In the genomic region with DNA sequence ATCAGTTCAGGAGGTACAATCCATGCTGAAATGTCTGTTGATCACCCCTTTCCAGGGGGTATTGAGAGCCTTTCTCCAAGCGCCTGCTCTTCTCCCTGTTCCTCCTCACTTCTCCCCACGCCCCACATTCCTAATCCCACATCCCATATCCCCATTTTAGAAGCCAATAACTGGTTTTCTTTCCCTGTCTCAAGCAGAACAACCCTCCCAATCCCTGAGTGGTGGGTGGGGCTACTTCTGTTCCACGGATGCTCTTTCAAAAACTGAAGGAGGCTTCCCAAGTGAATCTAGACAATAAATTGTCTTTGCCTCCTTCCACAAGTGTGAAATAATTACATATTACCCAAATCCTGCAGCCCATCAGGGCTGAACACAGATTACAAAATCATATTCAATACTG, we compare ENCODE assay signal across 18 cellular contexts.
DNase-seq lines count a peak whose midpoint lies in the region; ATAC-seq and TF ChIP-seq lines count a peak whose summit lies in the region.
"Had no signal": no experiment of that assay in that cellular context is flagged by ENCODE, and none has a peak within 500 bp of the region (broad histone marks: within the 10 kb centered on the region; RNA-seq: fewer than 3 reads in every experiment).

No MANE protein-coding gene starts in this region.

- H3K4me2 ChIP-seq in HCT116 (ENCODE audit: low read length) (peak overlapping the region; percentile 57), trophoblast cell (ENCODE audit: low read length) (no peak overlapping the region)

- H2BK120ac ChIP-seq in trophoblast cell (ENCODE audit: insufficient read depth, low read length, poor library complexity): peak overlapping the region; percentile 94

- peak overlapping the region; percentile 33 for H4K91ac ChIP-seq in trophoblast cell (ENCODE audit: low read depth, low read length)

- no peak overlapping the region for H3K23ac ChIP-seq in trophoblast cell (ENCODE audit: low read length)

- no peak overlapping the region for H3K9ac ChIP-seq in HCT116 (ENCODE audit: low read length)
- H3K9ac ChIP-seq in iPS-15b (ENCODE audit: low read depth, low read length): peak overlapping the region; percentile 40
- H3K9ac ChIP-seq in trophoblast cell (ENCODE audit: low read length): no peak overlapping the region

- TF ChIP-seq CTCF in HCT116 (IDR thresholded peaks at IDR 0.05 in 2 of 3, conservative IDR thresholded peaks at IDR 0.05 in 1 of 3; ENCODE audit: borderline replicate concordance in 1 of 3, insufficient read depth in 1 of 3, low read depth in 2 of 3, low read length in 2 of 3): no peak

- peaks cover 5 to 10% of the 10 kb centered on the region in 2 donors for H3K27me3 Mint-ChIP-seq in natural killer cell treated with Interleukin-12 subunit alpha and Interleukin-12 subunit beta and Interleukin-15 and Interleukin-18, amount 100 ng/mL, for 72 hours

- H3K9me2 ChIP-seq in HCT116 (ENCODE audit: insufficient read depth): no peaks in the 10 kb centered on the region

- peak overlapping the region; percentile 51 for H2AFZ ChIP-seq in HCT116 (ENCODE audit: low read depth, low read length, poor library complexity, severe bottlenecking)
- peak overlapping the region; percentile 64 for H2AFZ ChIP-seq in trophoblast cell (ENCODE audit: insufficient read depth, low read length, poor library complexity)

- 100% methylated on average over 1 of the region's 3 CpGs for WGBS in trophoblast cell (ENCODE audit: extremely low coverage, insufficient coverage, insufficient read length)

- H3K27me3 ChIP-seq in HCT116 (ENCODE audit: insufficient read depth, low read length): no peaks in the 10 kb centered on the region
- no peaks in the 10 kb centered on the region for H3K27me3 ChIP-seq in iPS-15b (ENCODE audit: control insufficient read depth, insufficient read depth, low read length)
- H3K27me3 ChIP-seq in trophoblast cell (ENCODE audit: insufficient read depth, low read length): no peaks in the 10 kb centered on the region
- H3K27me3 ChIP-seq: sigmoid colon, testis had no signal

- no TSS peak for BruUV-seq in HCT116 (replicated peaks; lab: Mats Ljungman, UMichigan)

- H3K9me3 ChIP-seq in HCT116 (ENCODE audit: control insufficient read depth in 1 of 2, insufficient read depth in 1 of 2, low read depth in 1 of 2, low read length in 2 of 2) (no peaks in the 10 kb centered on the region), iPS-15b (ENCODE audit: control insufficient read depth, insufficient read depth, low read length) (no peaks in the 10 kb centered on the region), trophoblast cell (ENCODE audit: insufficient read depth, low read depth, low read length) (no peaks in the 10 kb centered on the region)
- H3K9me3 ChIP-seq: sigmoid colon, testis had no signal

- no peak overlapping the region for H3K27ac ChIP-seq in HCT116 (ENCODE audit: low read depth, low read length)
- peak overlapping the region; percentile 67 for H3K27ac ChIP-seq in angular gyrus (ENCODE audit: low read depth, low read length)
- H3K27ac ChIP-seq in trophoblast cell (ENCODE audit: low read depth, low read length): peak overlapping the region; percentile 81
- H3K27ac ChIP-seq: sigmoid colon, testis, WERI-Rb-1 had no signal

- no peaks in the 10 kb centered on the region for H3K79me2 ChIP-seq in HCT116 (ENCODE audit: insufficient read depth, low read length)
- peaks cover 3% of the 10 kb centered on the region for H3K79me2 ChIP-seq in trophoblast cell (ENCODE audit: control insufficient read depth, insufficient read depth, low read length, poor library complexity)

- TF ChIP-seq RAD21 in HCT116 (IDR thresholded peaks at IDR 0.05; ENCODE audit: low read depth): no peak

- H4K20me1 ChIP-seq in HCT116 (ENCODE audit: insufficient read depth): no peaks in the 10 kb centered on the region

- H4K8ac ChIP-seq in trophoblast cell (ENCODE audit: low read depth, low read length): peak overlapping the region; percentile 52

- intact Hi-C loops in HCT116 (cut with micrococcal nuclease): no loop called here

- peaks cover 13% of the 10 kb centered on the region for H3K79me1 ChIP-seq in trophoblast cell (ENCODE audit: low read length)

- H3K36me3 Mint-ChIP-seq in natural killer cell treated with Interleukin-12 subunit alpha and Interleukin-12 subunit beta and Interleukin-15 and Interleukin-18, amount 100 ng/mL, for 72 hours: no peaks in the 10 kb centered on the region
- H3K36me3 Mint-ChIP-seq: CD14-positive monocyte, mesothelial cell of epicardium, natural killer cell had no signal

- no peak for TF ChIP-seq POLR2A in HCT116 (IDR thresholded peaks at IDR 0.05; ENCODE audit: borderline replicate concordance, extremely low read depth, insufficient read depth, insufficient read length)

- H3K4me1 ChIP-seq in HCT116 (ENCODE audit: control insufficient read depth in 1 of 2, insufficient read depth in 2 of 2, low read length in 2 of 2): peaks cover 7 to 15% of the 10 kb centered on the region in 2 experiments; a peak in 3 of 4 replicates
- H3K4me1 ChIP-seq in iPS-15b (ENCODE audit: control insufficient read depth, insufficient read depth, low read length): peaks cover 49% of the 10 kb centered on the region
- peaks cover 4 to 10% of the 10 kb centered on the region in 2 experiments for H3K4me1 ChIP-seq in trophoblast cell (ENCODE audit: control insufficient read depth in 1 of 2, insufficient read depth in 2 of 2, low read length in 2 of 2)
- H3K4me1 ChIP-seq: sigmoid colon, testis had no signal

- RAD21 ChIA-PET in HCT116 (lab: Charles Lee; ENCODE audit: low non-redundant PET in 1 of 2, low total read pairs in 2 of 2, uncharacterized antibody in 2 of 2, unreplicated experiment in 2 of 2): interaction anchor here in 1 of 2 experiments (0.6 kb wide), 1 partner anchor 247 kb away, joined by 3 read pairs; no protein-coding TSS in a partner anchor

- peak overlapping the region; percentile 89 for H2AK5ac ChIP-seq in trophoblast cell (ENCODE audit: low read length)

- no peaks in the 10 kb centered on the region for H3K4me1 Mint-ChIP-seq in natural killer cell treated with Interleukin-12 subunit alpha and Interleukin-12 subunit beta and Interleukin-15 and Interleukin-18, amount 100 ng/mL, for 72 hours (ENCODE audit: low read depth in 2 of 2)
- H3K4me1 Mint-ChIP-seq: CD14-positive monocyte, natural killer cell had no signal

- H2BK12ac ChIP-seq in trophoblast cell (ENCODE audit: low read length): peak overlapping the region; percentile 93

- peaks cover 3% of the 10 kb centered on the region for H3K9me3 Mint-ChIP-seq in natural killer cell treated with Interleukin-12 subunit alpha and Interleukin-12 subunit beta and Interleukin-15 and Interleukin-18, amount 100 ng/mL, for 72 hours
- H3K9me3 Mint-ChIP-seq: mesothelial cell of epicardium; natural killer cell; T-helper 2 cell treated with Interferon-gamma antibody and Interleukin-4, amounts not matched to agents 5 μg/mL and 100 μg/mL, for 36 hours had no signal

- peak overlapping the region; percentile 93 for H2BK5ac ChIP-seq in trophoblast cell (ENCODE audit: low read depth, low read length, poor library complexity)

- H3K4me3 Mint-ChIP-seq in natural killer cell treated with Interleukin-12 subunit alpha and Interleukin-12 subunit beta and Interleukin-15 and Interleukin-18, amount 100 ng/mL, for 72 hours: no peak overlapping the region
- H3K4me3 Mint-ChIP-seq: CD14-positive monocyte; natural killer cell; T-helper 2 cell treated with Interferon-gamma antibody and Interleukin-4, amounts not matched to agents 5 μg/mL and 100 μg/mL, for 36 hours had no signal

- H3K27ac Mint-ChIP-seq in natural killer cell treated with Interleukin-12 subunit alpha and Interleukin-12 subunit beta and Interleukin-15 and Interleukin-18, amount 100 ng/mL, for 72 hours: no peak overlapping the region
- H3K27ac Mint-ChIP-seq: natural killer cell; T-helper 2 cell treated with Interferon-gamma antibody and Interleukin-4, amounts not matched to agents 5 μg/mL and 100 μg/mL, for 36 hours had no signal

- peak overlapping the region; percentile 65 for H3K4ac ChIP-seq in trophoblast cell (ENCODE audit: low read depth, low read length)

- peak overlapping the region; percentile 89 for H3K14ac ChIP-seq in trophoblast cell (ENCODE audit: low read length)

- H3K36me3 ChIP-seq in HCT116 (ENCODE audit: control insufficient read depth in 1 of 2, insufficient read depth in 2 of 2, low read length in 2 of 2) (no peaks in the 10 kb centered on the region), iPS-15b (ENCODE audit: control insufficient read depth, insufficient read depth, low read length) (no peaks in the 10 kb centered on the region), trophoblast cell (ENCODE audit: control insufficient read depth in 1 of 2, insufficient read depth in 2 of 2, low read length in 2 of 2) (no peaks in the 10 kb centered on the region)
- H3K36me3 ChIP-seq: sigmoid colon, WERI-Rb-1 had no signal

- ATAC-seq in HCT116: no peak; the same call in none of the 2 replicates
- ATAC-seq in GM21423 (IDR thresholded peaks at IDR 0.05; ENCODE audit: unreplicated experiment): no peak
- no peak for ATAC-seq in GM18870 (IDR thresholded peaks at IDR 0.05; ENCODE audit: unreplicated experiment)
- no peak for ATAC-seq in natural killer cell treated with Interleukin-12 subunit alpha and Interleukin-12 subunit beta and Interleukin-15 and Interleukin-18, amount 100 ng/mL, for 72 hours
- ATAC-seq: natural killer cell had no signal

- H3K18ac ChIP-seq in trophoblast cell (ENCODE audit: low read length): peak overlapping the region; percentile 79

- CTCF ChIA-PET in HCT116 (lab: Charles Lee): no interaction called here

- DNase-seq in HCT116 (ENCODE audit: low read depth, low spot score) (no peak), trophoblast cell (no peak), DMS53 treated with DMSO at 0.1 percent for 48 hours (lab: John Stamatoyannopoulos, UW; ENCODE audit: unreplicated experiment) (no peak)
- DNase-seq in natural killer cell treated with Interleukin-12 subunit alpha and Interleukin-12 subunit beta and Interleukin-15 and Interleukin-18, amount 100 ng/mL, for 72 hours (ENCODE audit: low spot score): no peak
- DNase-seq: activated CD4-positive, alpha-beta T cell treated with anti-CD3 and anti-CD28 coated beads, Interleukin-2, amount 50 U/mL, for 4 hours; activated effector memory CD4-positive, alpha-beta T cell treated with anti-CD3 and anti-CD28 coated beads, Interleukin-2, amount 50 U/mL, for 16 hours; natural killer cell; NCI-H510A treated with DMSO at 0.1 percent for 48 hours; testis; WERI-Rb-1 had no signal

- POLR2A ChIA-PET in HCT116 (lab: Charles Lee): no interaction called here

- no peak overlapping the region for H4K12ac ChIP-seq in trophoblast cell (ENCODE audit: low read depth, low read length)

- H3K4me3 ChIP-seq in HCT116 (replicated peaks in 1 of 2; ENCODE audit: low read depth in 1 of 2, low read length in 2 of 2): no peak overlapping the region
- H3K4me3 ChIP-seq in iPS-15b (ENCODE audit: low read depth, low read length): no peak overlapping the region
- H3K4me3 ChIP-seq in trophoblast cell (ENCODE audit: low read depth, low read length): no peak overlapping the region
- H3K4me3 ChIP-seq: sigmoid colon, testis had no signal

TF ChIP-seq in HCT116, 20 proteins besides CTCF, POLR2A, EP300 and RAD21 (continues in another document):
- TF ChIP-seq EGR1 (IDR thresholded peaks at IDR 0.05; ENCODE audit: low read depth) (no peak), CBX3 (IDR thresholded peaks at IDR 0.05; ENCODE audit: low read depth) (no peak), SIN3A (IDR thresholded peaks at IDR 0.05; ENCODE audit: low read depth) (no peak), ELF1 (IDR thresholded peaks at IDR 0.05; ENCODE audit: borderline replicate concordance, low read depth) (no peak)
